In the genomic region with DNA sequence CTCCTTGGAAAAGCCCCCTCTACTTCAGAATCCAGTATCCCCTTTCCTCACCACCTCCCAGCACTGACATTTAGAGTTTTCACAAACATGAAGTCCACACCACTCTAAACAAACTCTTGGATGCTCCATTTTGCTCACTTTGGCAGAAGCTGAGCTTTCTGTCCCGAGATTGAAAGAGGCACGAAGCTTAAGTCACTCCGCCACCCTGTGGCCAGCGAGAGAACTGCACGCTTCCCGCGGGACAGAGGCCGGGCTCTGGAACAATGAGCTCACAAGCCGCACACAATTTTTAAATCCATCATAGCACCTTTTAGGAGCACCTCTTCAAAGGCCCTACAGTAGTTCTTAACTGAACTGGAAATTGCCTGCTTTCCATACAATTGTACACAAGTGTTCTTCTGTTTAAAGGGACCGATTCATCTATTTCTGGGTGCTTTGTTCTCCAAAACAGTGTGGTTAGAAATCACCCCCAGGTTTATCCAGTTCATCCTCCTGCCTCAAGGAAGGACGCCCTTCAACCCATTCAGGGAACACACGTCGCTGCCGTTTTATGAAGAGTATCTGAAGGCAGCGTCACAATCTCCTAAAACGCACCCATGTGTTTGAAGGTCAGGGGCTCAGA, we compare ENCODE assay signal across 8 cellular contexts.
A peak's percentile ranks its signal among the peaks of the same experiment; 100 is the strongest.
DNase-seq lines count a peak whose midpoint lies in the region; ATAC-seq, FAIRE-seq and TF ChIP-seq lines count a peak whose summit lies in the region.

No MANE protein-coding gene starts in this region.

- peak overlapping the region; percentile 70 for H2AFZ ChIP-seq in Loucy (ENCODE audit: low read length)

- H3K9me3 Mint-ChIP-seq in activated T-helper 2 cell treated with anti-CD3 and anti-CD28 coated beads, Interferon-gamma antibody, Interleukin-2, Interleukin-4, amounts not matched to agents 10 μg/mL and 5 μg/mL and 100 μg/mL, durations not matched to agents 14 hours and 24 hours and 36 hours, result no peaks in the 10 kb centered on the region

- H3K27ac Mint-ChIP-seq in activated T-helper 2 cell treated with anti-CD3 and anti-CD28 coated beads, Interferon-gamma antibody, Interleukin-2, Interleukin-4, amounts not matched to agents 10 μg/mL and 5 μg/mL and 100 μg/mL, durations not matched to agents 14 hours and 24 hours and 36 hours, result no peak overlapping the region

- peaks cover 19% of the 10 kb centered on the region for H3K27me3 Mint-ChIP-seq in activated T-helper 2 cell treated with anti-CD3 and anti-CD28 coated beads, Interferon-gamma antibody, Interleukin-2, Interleukin-4, amounts not matched to agents 10 μg/mL and 5 μg/mL and 100 μg/mL, durations not matched to agents 14 hours and 24 hours and 36 hours (ENCODE audit: low read depth)

- H3K9me3 ChIP-seq in A549 (no peaks in the 10 kb centered on the region), Loucy (ENCODE audit: insufficient read depth, low read depth, low read length) (no peaks in the 10 kb centered on the region), RWPE2 (ENCODE audit: severe bottlenecking) (no peaks in the 10 kb centered on the region), suprapubic skin (no peaks in the 10 kb centered on the region)

- H3K27ac ChIP-seq in A549 (no peak overlapping the region), RWPE2 (ENCODE audit: poor library complexity, severe bottlenecking) (no peak overlapping the region), suprapubic skin (no peak overlapping the region)

- no peak overlapping the region for H3K9ac ChIP-seq in Loucy (ENCODE audit: low read depth, low read length, poor library complexity, severe bottlenecking)

- H3K79me2 ChIP-seq in Loucy (ENCODE audit: insufficient read depth, low read length), result no peaks in the 10 kb centered on the region

- H3K4me2 ChIP-seq in A549 (peak overlapping the region; percentile 4; the same call in 2 of the 3 replicates), Loucy (ENCODE audit: low read depth, low read length, poor library complexity, severe bottlenecking) (no peak overlapping the region)

- intact Hi-C loops in activated T-helper 2 cell treated with anti-CD3 and anti-CD28 coated beads, Interferon-gamma antibody, Interleukin-2, Interleukin-4, amounts not matched to agents 10 μg/mL and 5 μg/mL and 100 μg/mL, durations not matched to agents 14 hours and 24 hours and 36 hours (cut with micrococcal nuclease), result loop anchor here (2.0 to 10.0 kb wide), 2 partner anchors 667 to 1249 kb away; no protein-coding TSS in a partner anchor

- CTCF ChIA-PET in A549 (lab: Yijun Ruan, JAX), result interaction anchor here (0.6 to 5.6 kb wide), 75 partner anchors 9 to 1736 kb away, joined by 3 to 61 read pairs (median 4); a partner anchor contains a TSS

- H3K4me1 Mint-ChIP-seq in activated T-helper 2 cell treated with anti-CD3 and anti-CD28 coated beads, Interferon-gamma antibody, Interleukin-2, Interleukin-4, amounts not matched to agents 10 μg/mL and 5 μg/mL and 100 μg/mL, durations not matched to agents 14 hours and 24 hours and 36 hours (ENCODE audit: low read depth), result peaks cover 2% of the 10 kb centered on the region

- no peaks in the 10 kb centered on the region for H3K36me3 ChIP-seq in Loucy (ENCODE audit: insufficient read depth, low read length)
- H3K36me3 ChIP-seq in RWPE2 (ENCODE audit: low read depth), result no peaks in the 10 kb centered on the region
- H3K36me3 ChIP-seq in suprapubic skin, result no peaks in the 10 kb centered on the region

- DNase-seq in A549 (ENCODE audit: low read depth in 1 of 2, low spot score in 1 of 2) (peak; percentile 67 to 82), RWPE2 (ENCODE audit: low spot score) (peak; percentile 67), fibroblast of villous mesenchyme (ENCODE audit: low read depth) (peak; percentile 70), occipital lobe (lab: John Stamatoyannopoulos, UW) (peak; percentile 56), suprapubic skin (ENCODE audit: low spot score in 2 of 2) (peak in 1 of 2 donors; percentile 89)
- DNase-seq in activated T-helper 2 cell treated with anti-CD3 and anti-CD28 coated beads, Interferon-gamma antibody, Interleukin-2, Interleukin-4, amounts not matched to agents 10 μg/mL and 5 μg/mL and 100 μg/mL, durations not matched to agents 14 hours and 24 hours and 36 hours (ENCODE audit: low spot score), result peak; percentile 51

- TF ChIP-seq POLR2A in A549 (IDR thresholded peaks at IDR 0.05; ENCODE audit: low read length), result no peak
- no peak for TF ChIP-seq POLR2A in suprapubic skin (IDR thresholded peaks at IDR 0.05)

- POLR2A ChIA-PET in A549 (lab: Yijun Ruan, JAX), result no interaction called here

- H3K4me1 ChIP-seq in A549 (peaks cover 7% of the 10 kb centered on the region; the same call in 1 of the 3 replicates), Loucy (ENCODE audit: insufficient read depth, low read length, poor library complexity, severe bottlenecking) (peaks cover 4% of the 10 kb centered on the region), RWPE2 (ENCODE audit: insufficient read depth, poor library complexity, severe bottlenecking) (no peaks in the 10 kb centered on the region), suprapubic skin (peaks cover 5% of the 10 kb centered on the region)

- 4% methylated on average over 16 of the region's 16 CpGs for WGBS in A549 (ENCODE audit: missing lambda C conversion rate)
- 23% methylated on average over 15 of the region's 16 CpGs for WGBS in suprapubic skin

- peak; percentile 49 for FAIRE-seq in A549 (lab: Jason Lieb, UNC)

- no peaks in the 10 kb centered on the region for H4K20me1 ChIP-seq in Loucy (ENCODE audit: insufficient read depth, low read length, poor library complexity, severe bottlenecking)

- peak; percentile 84 to 88 for TF ChIP-seq RAD21 in A549 (conservative IDR thresholded peaks at IDR 0.05 in 1 of 2, IDR thresholded peaks at IDR 0.05 in 1 of 2)

- ATAC-seq in A549, result peak; percentile 72 to 88
- peak; percentile 65 for ATAC-seq in GM18511 (IDR thresholded peaks at IDR 0.05; ENCODE audit: unreplicated experiment)
- ATAC-seq in RWPE2 (ENCODE audit: low read depth), result peak; percentile 76

- TF ChIP-seq EP300 in A549 (IDR thresholded peaks at IDR 0.05) (no peak), suprapubic skin (IDR thresholded peaks at IDR 0.05) (no peak)

- no peaks in the 10 kb centered on the region for H3F3A ChIP-seq in Loucy (ENCODE audit: low read depth)

- TF ChIP-seq CTCF in A549 (IDR thresholded peaks at IDR 0.05) (peak; percentile 89), Loucy (conservative IDR thresholded peaks at IDR 0.05; ENCODE audit: low read length) (peak; percentile 99), RWPE2 (IDR thresholded peaks at IDR 0.05; ENCODE audit: poor library complexity, severe bottlenecking) (peak; percentile 99), fibroblast of villous mesenchyme (IDR thresholded peaks at IDR 0.05; ENCODE audit: insufficient read depth, low read depth, low read length) (peak; percentile 97), suprapubic skin (IDR thresholded peaks at IDR 0.05) (peak; percentile 96 to 97)

- H3K27me3 ChIP-seq in Loucy (ENCODE audit: insufficient read depth, low read length, poor library complexity, severe bottlenecking) (no peaks in the 10 kb centered on the region), RWPE2 (ENCODE audit: insufficient read depth, poor library complexity, severe bottlenecking) (peaks cover 3% of the 10 kb centered on the region), suprapubic skin (peaks cover 3% of the 10 kb centered on the region)

- no peak overlapping the region for H3K4me3 Mint-ChIP-seq in activated T-helper 2 cell treated with anti-CD3 and anti-CD28 coated beads, Interferon-gamma antibody, Interleukin-2, Interleukin-4, amounts not matched to agents 10 μg/mL and 5 μg/mL and 100 μg/mL, durations not matched to agents 14 hours and 24 hours and 36 hours (ENCODE audit: low read depth)

- no peaks in the 10 kb centered on the region for H3K36me3 Mint-ChIP-seq in activated T-helper 2 cell treated with anti-CD3 and anti-CD28 coated beads, Interferon-gamma antibody, Interleukin-2, Interleukin-4, amounts not matched to agents 10 μg/mL and 5 μg/mL and 100 μg/mL, durations not matched to agents 14 hours and 24 hours and 36 hours (ENCODE audit: low read depth)

- no peaks in the 10 kb centered on the region for H3K9me2 ChIP-seq in Loucy (replicated peaks; ENCODE audit: low read depth, low read length)

- no peak overlapping the region for H3K4me3 ChIP-seq in A549
- H3K4me3 ChIP-seq in Loucy (ENCODE audit: low read length, poor library complexity, severe bottlenecking), result no peak overlapping the region
- H3K4me3 ChIP-seq in RWPE2 (ENCODE audit: severe bottlenecking), result no peak overlapping the region
- no peak overlapping the region for H3K4me3 ChIP-seq in fibroblast of villous mesenchyme (ENCODE audit: low read depth, low read length)
- no peak overlapping the region for H3K4me3 ChIP-seq in suprapubic skin

TF ChIP-seq in A549, 52 proteins besides CTCF, POLR2A, EP300 and RAD21:
- TF ChIP-seq, protein P1, sequence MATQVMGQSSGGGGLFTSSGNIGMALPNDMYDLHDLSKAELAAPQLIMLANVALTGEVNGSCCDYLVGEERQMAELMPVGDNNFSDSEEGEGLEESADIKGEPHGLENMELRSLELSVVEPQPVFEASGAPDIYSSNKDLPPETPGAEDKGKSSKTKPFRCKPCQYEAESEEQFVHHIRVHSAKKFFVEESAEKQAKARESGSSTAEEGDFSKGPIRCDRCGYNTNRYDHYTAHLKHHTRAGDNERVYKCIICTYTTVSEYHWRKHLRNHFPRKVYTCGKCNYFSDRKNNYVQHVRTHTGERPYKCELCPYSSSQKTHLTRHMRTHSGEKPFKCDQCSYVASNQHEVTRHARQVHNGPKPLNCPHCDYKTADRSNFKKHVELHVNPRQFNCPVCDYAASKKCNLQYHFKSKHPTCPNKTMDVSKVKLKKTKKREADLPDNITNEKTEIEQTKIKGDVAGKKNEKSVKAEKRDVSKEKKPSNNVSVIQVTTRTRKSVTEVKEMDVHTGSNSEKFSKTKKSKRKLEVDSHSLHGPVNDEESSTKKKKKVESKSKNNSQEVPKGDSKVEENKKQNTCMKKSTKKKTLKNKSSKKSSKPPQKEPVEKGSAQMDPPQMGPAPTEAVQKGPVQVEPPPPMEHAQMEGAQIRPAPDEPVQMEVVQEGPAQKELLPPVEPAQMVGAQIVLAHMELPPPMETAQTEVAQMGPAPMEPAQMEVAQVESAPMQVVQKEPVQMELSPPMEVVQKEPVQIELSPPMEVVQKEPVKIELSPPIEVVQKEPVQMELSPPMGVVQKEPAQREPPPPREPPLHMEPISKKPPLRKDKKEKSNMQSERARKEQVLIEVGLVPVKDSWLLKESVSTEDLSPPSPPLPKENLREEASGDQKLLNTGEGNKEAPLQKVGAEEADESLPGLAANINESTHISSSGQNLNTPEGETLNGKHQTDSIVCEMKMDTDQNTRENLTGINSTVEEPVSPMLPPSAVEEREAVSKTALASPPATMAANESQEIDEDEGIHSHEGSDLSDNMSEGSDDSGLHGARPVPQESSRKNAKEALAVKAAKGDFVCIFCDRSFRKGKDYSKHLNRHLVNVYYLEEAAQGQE (IDR thresholded peaks at IDR 0.05), result no peak
- peak; percentile 85 for TF ChIP-seq SMC3 (IDR thresholded peaks at IDR 0.05)
